Comparison of ENCODE assay signal across 8 cellular contexts in the genomic region with DNA sequence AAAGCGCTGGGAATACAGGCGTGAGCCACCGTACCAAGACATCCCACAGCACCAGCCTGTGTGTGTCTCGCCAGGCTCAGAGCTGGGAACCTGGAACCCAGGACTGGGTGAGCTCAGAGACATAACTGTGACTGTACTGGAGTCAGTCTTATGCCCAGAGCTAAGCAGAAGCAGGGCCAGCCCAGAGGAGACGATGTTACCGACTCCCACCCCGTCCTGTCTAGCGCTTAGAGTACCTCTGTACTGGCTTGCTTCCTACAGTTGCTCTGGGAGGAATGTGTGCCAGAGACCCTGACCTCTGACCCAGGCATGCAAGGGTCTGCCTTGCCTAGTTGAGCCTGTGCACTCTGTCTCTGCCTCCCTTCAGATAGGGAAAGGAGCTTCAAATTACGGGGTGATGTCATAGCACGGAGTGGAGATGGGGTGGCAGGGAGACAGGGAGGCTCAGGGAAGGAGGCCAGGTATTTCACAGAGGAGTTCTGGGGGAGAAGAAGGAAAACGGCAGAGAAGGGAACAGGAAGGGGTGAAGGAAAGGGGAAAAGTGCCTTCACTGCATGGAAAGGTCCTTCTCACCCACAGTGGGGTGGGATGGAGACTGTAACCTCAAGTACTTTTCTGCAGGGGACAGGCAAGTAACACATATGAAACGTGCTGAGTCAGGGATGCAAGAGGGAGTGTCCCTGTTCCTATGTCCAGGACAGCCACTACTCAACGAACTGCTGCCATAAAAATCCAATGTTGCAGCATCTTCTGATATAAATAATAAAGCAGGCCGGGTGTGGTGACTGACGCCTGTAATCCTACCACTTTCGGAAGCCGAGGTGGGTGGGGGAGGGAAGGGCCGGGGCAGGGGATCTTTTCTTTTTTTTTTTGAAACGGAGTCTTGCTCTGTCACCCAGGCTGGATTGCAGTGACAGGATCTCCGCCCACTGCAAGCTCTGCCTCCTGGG. TPM values are rescaled to one million over a fixed set of nuclear protein-coding genes. Genes with fewer than 3 reads are reported as not detected.
DNase-seq lines count a peak whose midpoint lies in the region; ATAC-seq and TF ChIP-seq lines count a peak whose summit lies in the region.

No MANE protein-coding gene starts in this region.

- H3K36me3 ChIP-seq in Peyer's patch (no peaks in the 10 kb centered on the region), WERI-Rb-1 (peaks cover 3% of the 10 kb centered on the region; the same call in 1 of the 2 replicates)

- H3K27ac ChIP-seq in Peyer's patch (peak overlapping the region; percentile 8 to 91 (median 62)), WERI-Rb-1 (no peak overlapping the region)

- peaks cover 60% of the 10 kb centered on the region for H3K4me1 Mint-ChIP-seq in osteocyte (ENCODE audit: unreplicated experiment)
- H3K4me1 Mint-ChIP-seq in activated naive CD4-positive, alpha-beta T cell treated with anti-CD3 and anti-CD28 coated beads for 36 hours (ENCODE audit: low read depth): peaks cover 51% of the 10 kb centered on the region

- TF ChIP-seq POLR2A in Peyer's patch (IDR thresholded peaks at IDR 0.05): no peak

- no peaks in the 10 kb centered on the region for H3K27me3 Mint-ChIP-seq in osteocyte (ENCODE audit: unreplicated experiment)
- no peaks in the 10 kb centered on the region for H3K27me3 Mint-ChIP-seq in activated naive CD4-positive, alpha-beta T cell treated with anti-CD3 and anti-CD28 coated beads for 36 hours (ENCODE audit: low read depth)

- intact Hi-C loops in activated naive CD4-positive, alpha-beta T cell treated with anti-CD3 and anti-CD28 coated beads for 36 hours (cut with micrococcal nuclease): no loop called here

- DNase-seq in Daoy (ENCODE audit: low read depth): peak; percentile 36
- DNase-seq in Peyer's patch: peak in 2 of 3 donors; percentile 76 to 87
- DNase-seq in fibroblast of mammary gland (ENCODE audit: low read depth): peak; percentile 60
- DNase-seq in osteocyte (ENCODE audit: extremely low spot score, unreplicated experiment): no peak
- DNase-seq in activated naive CD4-positive, alpha-beta T cell treated with anti-CD3 and anti-CD28 coated beads for 36 hours: no peak
- no peak for DNase-seq in WERI-Rb-1

- ATAC-seq in HG02798 (IDR thresholded peaks at IDR 0.05; ENCODE audit: poor library complexity, unreplicated experiment) (no peak), GM21515 (IDR thresholded peaks at IDR 0.05; ENCODE audit: unreplicated experiment) (no peak)

- H3K27ac Mint-ChIP-seq in osteocyte (ENCODE audit: unreplicated experiment): peak overlapping the region; percentile 93
- no peak overlapping the region for H3K27ac Mint-ChIP-seq in activated naive CD4-positive, alpha-beta T cell treated with anti-CD3 and anti-CD28 coated beads for 36 hours

- peak overlapping the region; percentile 55 for H3K4me3 Mint-ChIP-seq in osteocyte (ENCODE audit: unreplicated experiment)
- no peak overlapping the region for H3K4me3 Mint-ChIP-seq in activated naive CD4-positive, alpha-beta T cell treated with anti-CD3 and anti-CD28 coated beads for 36 hours

- H3K36me3 Mint-ChIP-seq in osteocyte (ENCODE audit: unreplicated experiment): no peaks in the 10 kb centered on the region
- peaks cover 24% of the 10 kb centered on the region for H3K36me3 Mint-ChIP-seq in activated naive CD4-positive, alpha-beta T cell treated with anti-CD3 and anti-CD28 coated beads for 36 hours (ENCODE audit: low read depth)

- CTCF ChIA-PET in activated naive CD4-positive, alpha-beta T cell treated with anti-CD3 and anti-CD28 coated beads for 36 hours (lab: Charles Lee): interaction anchor here (1.3 kb wide), 1 partner anchor 7 kb away, joined by 5 read pairs; no protein-coding TSS in a partner anchor

- peaks cover 9 to 64% (median 16%) of the 10 kb centered on the region in 4 donors for H3K4me1 ChIP-seq in Peyer's patch

- no peaks in the 10 kb centered on the region for H3K27me3 ChIP-seq in Peyer's patch
- no peaks in the 10 kb centered on the region for H3K27me3 ChIP-seq in WERI-Rb-1 (ENCODE audit: insufficient read depth, low read depth, severe bottlenecking)

- H3K9me3 ChIP-seq in Peyer's patch (no peaks in the 10 kb centered on the region), WERI-Rb-1 (ENCODE audit: severe bottlenecking) (no peaks in the 10 kb centered on the region)

- no peaks in the 10 kb centered on the region for H3K9me3 Mint-ChIP-seq in osteocyte (ENCODE audit: unreplicated experiment)
- H3K9me3 Mint-ChIP-seq in activated naive CD4-positive, alpha-beta T cell treated with anti-CD3 and anti-CD28 coated beads for 36 hours: no peaks in the 10 kb centered on the region

- TF ChIP-seq CTCF in Peyer's patch (IDR thresholded peaks at IDR 0.05) (peak in 1 of 6 experiments; percentile 38), fibroblast of mammary gland (conservative IDR thresholded peaks at IDR 0.05; ENCODE audit: control insufficient read depth, insufficient read depth, low read depth, low read length) (no peak), osteocyte (IDR thresholded peaks at IDR 0.05) (no peak), WERI-Rb-1 (IDR thresholded peaks at IDR 0.05; ENCODE audit: low read depth, low read length) (no peak)

- H3K4me3 ChIP-seq in Peyer's patch: no peak overlapping the region
- H3K4me3 ChIP-seq in fibroblast of mammary gland (ENCODE audit: control insufficient read depth, low read depth, low read length): no peak overlapping the region
- no peak overlapping the region for H3K4me3 ChIP-seq in WERI-Rb-1 (ENCODE audit: low read depth, low read length)

RNA-seq across cellular contexts. Expression of gene ARMC5, which starts 5.8 kb away (rescaled TPM):
- total RNA-seq in Daoy (2014; rRNA removed; shearing (Covaris generic)): 13.7 and 16.1 TPM in 2 replicates
- total RNA-seq in Peyer's patch (10 to 100 TPM; 12.4 to 20.4 (median 17.6) TPM), osteocyte (12.3 and 12.8 TPM in 2 replicates)
- total RNA-seq in activated naive CD4-positive, alpha-beta T cell treated with anti-CD3 and anti-CD28 coated beads for 36 hours: 1 to 10 TPM; 6.3 to 6.7 TPM

RNA-seq across cellular contexts. Expression of gene ZNF843, which starts 10.9 kb away (rescaled TPM):
- 0.15 TPM in 1 of 2 replicates, not detected in the other for total RNA-seq in Daoy (2014; rRNA removed; shearing (Covaris generic))
- total RNA-seq in Peyer's patch: 1 to 10 TPM in 1 of 4 donors, under 1 TPM in 1, not detected in 2; 0.47 to 1.3 TPM
- total RNA-seq in osteocyte: 2.9 and 3.2 TPM in 2 replicates
- total RNA-seq in activated naive CD4-positive, alpha-beta T cell treated with anti-CD3 and anti-CD28 coated beads for 36 hours: under 1 TPM; 0.12 to 0.14 TPM

RNA-seq across cellular contexts. Expression of gene TGFB1I1, which starts 18.4 kb away (rescaled TPM):
- total RNA-seq in Daoy (2014; rRNA removed; shearing (Covaris generic)): 20.7 and 22.9 TPM in 2 replicates
- total RNA-seq in Peyer's patch (10 to 100 TPM in 3 of 4 donors, 1 to 10 TPM in 1; 6.0 to 45.4 (median 18.2) TPM), osteocyte (112 and 120 TPM in 2 replicates)
- total RNA-seq in activated naive CD4-positive, alpha-beta T cell treated with anti-CD3 and anti-CD28 coated beads for 36 hours: under 1 TPM in 1 of 2 experiments, not detected in 1; 0.12 TPM

RNA-seq across cellular contexts. Expression of gene COX6A2, which starts 25.4 kb away (rescaled TPM):
- not detected in 2 replicates for total RNA-seq in Daoy (2014; rRNA removed; shearing (Covaris generic))
- not detected for total RNA-seq in Peyer's patch
- total RNA-seq in osteocyte: not detected in 2 replicates
- total RNA-seq in activated naive CD4-positive, alpha-beta T cell treated with anti-CD3 and anti-CD28 coated beads for 36 hours: not detected

RNA-seq across cellular contexts. Expression of gene SLC5A2, which starts 29.4 kb away (rescaled TPM):
- total RNA-seq in Daoy (2014; rRNA removed; shearing (Covaris generic)): not detected in 2 replicates
- 1 to 10 TPM in 2 of 4 donors, under 1 TPM in 1, not detected in 1; 0.94 to 5.4 (median 2.4) TPM for total RNA-seq in Peyer's patch
- not detected in 2 replicates for total RNA-seq in osteocyte
- not detected for total RNA-seq in activated naive CD4-positive, alpha-beta T cell treated with anti-CD3 and anti-CD28 coated beads for 36 hours

Comparison
In these comparisons a context has a peak if more than half of its experiments do, and no peak if none do; other contexts are left out.
1. DNase-seq: peak in Daoy (single experiment), Peyer's patch (2 of 3) and fibroblast of mammary gland (single experiment); none in osteocyte (single experiment), activated naive CD4-positive, alpha-beta T cell treated with anti-CD3 and anti-CD28 coated beads for 36 hours (single experiment) and WERI-Rb-1 (single experiment).
2. RNA of gene TGFB1I1, which starts 18.4 kb away (total RNA-seq): 112 to 120 TPM in osteocyte, 6.0 to 45.4 TPM in Peyer's patch and 20.7 to 22.9 TPM in Daoy; 0.12 TPM in activated naive CD4-positive, alpha-beta T cell treated with anti-CD3 and anti-CD28 coated beads for 36 hours; every median in the first group is over 4 times any median in the second.